ENCODE assay signal across 24 cellular contexts in genomic region chr10:127162841-127163240, GRCh38. TPM values are rescaled to one million over a fixed set of nuclear protein-coding genes. Genes with fewer than 3 reads are reported as not detected.
"Had no signal": no experiment of that assay in that cellular context is flagged by ENCODE, and none has a peak within 500 bp of the region (broad histone marks: within the 10 kb centered on the region; RNA-seq: fewer than 3 reads in every experiment).

No MANE protein-coding gene starts in this region.

- DNase-seq: dermis blood vessel endothelial cell; dorsolateral prefrontal cortex; effector CD4-positive, alpha-beta T cell; effector memory CD4-positive, alpha-beta T cell; foreskin keratinocyte; heart left ventricle; hypothalamus; immature natural killer cell; islet precursor cell; kidney; kidney glomerular epithelial cell; left lung; left ventricle myocardium superior; lower lobe of right lung; mesendoderm; midbrain; naive B cell had no signal

- H3K27me3 ChIP-seq: dorsolateral prefrontal cortex, esophagus muscularis mucosa, foreskin keratinocyte, gastroesophageal sphincter, heart left ventricle, hepatocyte, left lung had no signal

- H3K4me3 ChIP-seq: coronary artery, dorsolateral prefrontal cortex, esophagus muscularis mucosa, gastroesophageal sphincter, heart left ventricle, hepatocyte, left lung, lower lobe of right lung had no signal

- H3K36me3 ChIP-seq: esophagus muscularis mucosa, gastroesophageal sphincter, heart left ventricle, left lung, lower lobe of right lung had no signal

- ATAC-seq: gastroesophageal sphincter, left lung, lower lobe of right lung had no signal

- H3K27ac ChIP-seq: coronary artery, dorsolateral prefrontal cortex, esophagus muscularis mucosa, foreskin keratinocyte, gastroesophageal sphincter, heart left ventricle, hepatocyte, left lung, lower lobe of right lung had no signal

- H3K4me1 ChIP-seq: left lung had no signal

- H3K9me3 ChIP-seq: esophagus muscularis mucosa, gastroesophageal sphincter, heart left ventricle, left lung, lower lobe of right lung had no signal

RNA-seq across cellular contexts. Expression of gene INSYN2A, which starts 33.5 kb away (rescaled TPM):
- total RNA-seq: dermis blood vessel endothelial cell, foreskin keratinocyte, left ventricle myocardium superior, lower lobe of right lung, lung microvascular endothelial cell, mononuclear cell had no signal
- polyA plus RNA-seq: esophagus, foreskin keratinocyte, immature natural killer cell had no signal
